8 cellular contexts compared by ENCODE assay signal in genomic region chr2:61853086-61853847, GRCh38. TPM values are rescaled to one million over a fixed set of nuclear protein-coding genes. Genes with fewer than 3 reads are reported as not detected.
A peak's percentile ranks its signal among the peaks of the same experiment; 100 is the strongest.
DNase-seq lines count a peak whose midpoint lies in the region; ATAC-seq and TF ChIP-seq lines count a peak whose summit lies in the region.

No MANE protein-coding gene starts in this region.

- TF ChIP-seq CTCF in coronary artery (IDR thresholded peaks at IDR 0.05) (no peak), right lobe of liver (IDR thresholded peaks at IDR 0.05) (no peak), testis (IDR thresholded peaks at IDR 0.05) (no peak)

- intact Hi-C loops in right lobe of liver (cut with DNase I): no loop called here
- intact Hi-C loops in testis (cut with DNase I; ENCODE audit: low total_unique reads): loop anchor here (10.0 kb wide), 1 partner anchor 88 kb away; no protein-coding TSS in a partner anchor

- peak; percentile 66 for ATAC-seq in GM19463 (IDR thresholded peaks at IDR 0.05; ENCODE audit: unreplicated experiment)
- peak; percentile 40 for ATAC-seq in HG03457 (IDR thresholded peaks at IDR 0.05; ENCODE audit: unreplicated experiment)
- peak; percentile 76 to 88 (median 80) for ATAC-seq in right lobe of liver

- WGBS in right lobe of liver (ENCODE audit: insufficient coverage, low coverage, low lambda C conversion rate, missing lambda C conversion rate): 5% methylated on average over 15 of the region's 26 CpGs
- WGBS in testis, 2 donors: 16 to 18% methylated on average over 26 of the region's 26 CpGs

- DNase-seq in NCI-H1092 treated with DMSO at 0.1 percent for 48 hours (lab: John Stamatoyannopoulos, UW) (peak; percentile 45), NCI-H1092 (lab: John Stamatoyannopoulos, UW) (no peak), OCI-M1 (lab: John Stamatoyannopoulos, UW) (peak; percentile 15), coronary artery (ENCODE audit: low spot score) (no peak), right lobe of liver (peak in 1 of 3 donors; percentile 83), testis (peak; percentile 85)

- H3K27me3 ChIP-seq in right lobe of liver (no peaks in the 10 kb centered on the region), testis (no peaks in the 10 kb centered on the region)

- H3K27ac ChIP-seq in coronary artery: peak overlapping the region; percentile 85 to 90
- H3K27ac ChIP-seq in right lobe of liver: peak overlapping the region; percentile 36 to 56 (median 47)
- peak overlapping the region; percentile 74 to 88 for H3K27ac ChIP-seq in testis

- H3K36me3 ChIP-seq in right lobe of liver (no peaks in the 10 kb centered on the region), testis (ENCODE audit: low read depth, missing control alignments) (no peaks in the 10 kb centered on the region)

- TF ChIP-seq POLR2A in right lobe of liver (IDR thresholded peaks at IDR 0.05): no peak
- no peak for TF ChIP-seq POLR2A in testis (IDR thresholded peaks at IDR 0.05)

- H3K9me3 ChIP-seq in right lobe of liver (no peaks in the 10 kb centered on the region), testis (no peaks in the 10 kb centered on the region)

- H3K4me3 ChIP-seq in coronary artery (peak overlapping the region; percentile 76), right lobe of liver (peak overlapping the region; percentile 67 to 92 (median 75)), testis (peak overlapping the region; percentile 70 to 90)

- H3K4me1 ChIP-seq in right lobe of liver: no peaks in the 10 kb centered on the region
- peaks cover 4% of the 10 kb centered on the region for H3K4me1 ChIP-seq in testis

RNA-seq across cellular contexts. Expression of gene FAM161A, which starts 0.6 kb away (rescaled TPM):
- total RNA-seq in right lobe of liver: 1 to 10 TPM in 4 of 6 experiments, under 1 TPM in 2; 0.64 to 2.2 (median 1.1) TPM
- total RNA-seq in testis: 10 to 100 TPM; 13.3 to 24.7 TPM
- 18.2 TPM for polyA plus RNA-seq in testis (ENCODE audit: insufficient read depth, low read depth, low replicate concordance)

RNA-seq across cellular contexts. Expression of gene CCT4, which starts 35.2 kb away (rescaled TPM):
- total RNA-seq in right lobe of liver (10 to 100 TPM; 46.0 to 72.2 (median 53.1) TPM), testis (10 to 100 TPM; 82.3 to 82.9 TPM)
- 196 TPM for polyA plus RNA-seq in testis (ENCODE audit: insufficient read depth, low read depth, low replicate concordance)

RNA-seq across cellular contexts. Expression of gene COMMD1, which starts 52.2 kb away (rescaled TPM):
- total RNA-seq in right lobe of liver (10 to 100 TPM; 17.2 to 21.6 (median 18.7) TPM), testis (10 to 100 TPM; 61.7 to 87.9 TPM)
- polyA plus RNA-seq in testis (ENCODE audit: insufficient read depth, low read depth, low replicate concordance): 85.2 TPM

Comparison
In these comparisons a context has a peak if more than half of its experiments do, and no peak if none do; other contexts are left out.
1. DNase-seq: peak in NCI-H1092 treated with DMSO at 0.1 percent for 48 hours (single experiment), OCI-M1 (single experiment) and testis (single experiment); none in NCI-H1092 (single experiment) and coronary artery (single experiment).
2. RNA of gene FAM161A, which starts 0.6 kb away (total RNA-seq): 13.3 to 24.7 TPM in testis; 0.64 to 2.2 TPM in right lobe of liver; every median in the first group is over 4 times any median in the second.
3. Peak in every context shown above with its lines, with median percentiles within 50 percentile points of each other: ATAC-seq, H3K27ac ChIP-seq and H3K4me3 ChIP-seq.